In the genomic region with DNA sequence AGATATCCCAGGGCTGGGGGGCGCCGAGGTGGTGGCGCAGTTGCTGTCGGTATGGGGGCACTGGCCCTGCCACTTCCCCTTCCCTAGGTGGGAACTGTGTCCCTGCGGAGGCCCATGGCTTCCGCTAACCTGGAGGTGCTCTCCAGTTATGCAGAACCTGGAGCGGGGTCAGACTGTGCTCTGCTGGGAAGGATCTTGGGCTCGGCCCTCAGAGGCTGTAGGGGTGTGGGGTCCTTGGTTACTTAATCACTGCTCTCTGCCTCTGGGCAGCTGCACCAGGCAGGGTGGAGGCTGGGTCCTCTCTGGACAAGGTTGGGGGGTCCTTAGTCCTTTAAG, we compare ENCODE assay signal across 10 cellular contexts. TPM values are rescaled to one million over a fixed set of nuclear protein-coding genes. Genes with fewer than 3 reads are reported as not detected.
A peak's percentile ranks its signal among the peaks of the same experiment; 100 is the strongest.
DNase-seq lines count a peak whose midpoint lies in the region; ATAC-seq and TF ChIP-seq lines count a peak whose summit lies in the region.
"Had no signal": no experiment of that assay in that cellular context is flagged by ENCODE, and none has a peak within 500 bp of the region (broad histone marks: within the 10 kb centered on the region; RNA-seq: fewer than 3 reads in every experiment).

No MANE protein-coding gene starts in this region.

- ATAC-seq in stimulated activated naive CD8-positive, alpha-beta T cell treated with anti-CD3 and anti-CD28 coated beads, Interleukin-15, Interleukin-2, amounts not matched to agents 100 U/mL and 50 U/mL, for 24 hours, result no peak

- H3K9me3 Mint-ChIP-seq in stimulated activated naive CD8-positive, alpha-beta T cell treated with anti-CD3 and anti-CD28 coated beads, Interleukin-15, Interleukin-2, amounts not matched to agents 100 ng/mL and 50 ng/mL, for 24 hours, result no peaks in the 10 kb centered on the region
- no peaks in the 10 kb centered on the region for H3K9me3 Mint-ChIP-seq in endothelial cell (ENCODE audit: unreplicated experiment)
- H3K9me3 Mint-ChIP-seq in nephron progenitor cell, result no peaks in the 10 kb centered on the region

- no peak overlapping the region for H3K27ac Mint-ChIP-seq in stimulated activated naive CD8-positive, alpha-beta T cell treated with anti-CD3 and anti-CD28 coated beads, Interleukin-15, Interleukin-2, amounts not matched to agents 100 ng/mL and 50 ng/mL, for 24 hours
- H3K27ac Mint-ChIP-seq in endothelial cell (ENCODE audit: unreplicated experiment), result no peak overlapping the region
- H3K27ac Mint-ChIP-seq in nephron progenitor cell, result no peak overlapping the region

- no peak for TF ChIP-seq POLR2A in vagina (IDR thresholded peaks at IDR 0.05)

- H3K4me3 Mint-ChIP-seq in stimulated activated naive CD8-positive, alpha-beta T cell treated with anti-CD3 and anti-CD28 coated beads, Interleukin-15, Interleukin-2, amounts not matched to agents 100 ng/mL and 50 ng/mL, for 24 hours, result peak overlapping the region; percentile 81
- peak overlapping the region; percentile 31 for H3K4me3 Mint-ChIP-seq in endothelial cell (ENCODE audit: unreplicated experiment)
- H3K4me3 Mint-ChIP-seq in nephron progenitor cell, result peak overlapping the region; percentile 92

- no peaks in the 10 kb centered on the region for H3K36me3 ChIP-seq in vagina

- H3K27ac ChIP-seq in vagina, result peak overlapping the region; percentile 99

- H3K36me3 Mint-ChIP-seq in stimulated activated naive CD8-positive, alpha-beta T cell treated with anti-CD3 and anti-CD28 coated beads, Interleukin-15, Interleukin-2, amounts not matched to agents 100 ng/mL and 50 ng/mL, for 24 hours (ENCODE audit: low read depth), result peaks cover 8% of the 10 kb centered on the region
- H3K36me3 Mint-ChIP-seq in endothelial cell (ENCODE audit: low read depth, unreplicated experiment) (peaks cover 16% of the 10 kb centered on the region), nephron progenitor cell (ENCODE audit: low read depth) (no peaks in the 10 kb centered on the region)

- TF ChIP-seq CTCF in endothelial cell (IDR thresholded peaks at IDR 0.05; ENCODE audit: unreplicated experiment), result no peak
- no peak for TF ChIP-seq CTCF in nephron progenitor cell (IDR thresholded peaks at IDR 0.05)
- no peak for TF ChIP-seq CTCF in vagina (IDR thresholded peaks at IDR 0.05)

- H3K4me1 ChIP-seq in vagina, result peaks cover 77% of the 10 kb centered on the region

- H3K9me3 ChIP-seq in vagina, result no peaks in the 10 kb centered on the region

- H3K27me3 Mint-ChIP-seq in stimulated activated naive CD8-positive, alpha-beta T cell treated with anti-CD3 and anti-CD28 coated beads, Interleukin-15, Interleukin-2, amounts not matched to agents 100 ng/mL and 50 ng/mL, for 24 hours, result no peaks in the 10 kb centered on the region
- H3K27me3 Mint-ChIP-seq in endothelial cell (ENCODE audit: unreplicated experiment), result peaks cover 14% of the 10 kb centered on the region
- no peaks in the 10 kb centered on the region for H3K27me3 Mint-ChIP-seq in nephron progenitor cell (ENCODE audit: low read depth, poor library complexity)

- H3K27me3 ChIP-seq in vagina, result no peaks in the 10 kb centered on the region

- DNase-seq in stimulated activated naive CD8-positive, alpha-beta T cell treated with anti-CD3 and anti-CD28 coated beads, Interleukin-15, Interleukin-2, amounts not matched to agents 100 U/mL and 50 U/mL, for 24 hours, result no peak
- DNase-seq in endothelial cell (ENCODE audit: low spot score) (no peak), nephron progenitor cell (no peak), vagina (ENCODE audit: extremely low spot score in 2 of 2) (no peak), SIG-M5 treated with dmso at 0.1 percent for 504 hours (lab: John Stamatoyannopoulos, UW; ENCODE audit: unreplicated experiment) (no peak), nucleus accumbens (lab: John Stamatoyannopoulos, UW) (no peak), 8988T (no peak)
- DNase-seq: activated naive CD4-positive, alpha-beta T cell treated with Interleukin-2 at 50 U/mL for 16 hours; COR-L47 had no signal

- intact Hi-C loops in vagina (cut with DNase I), result no loop called here

- peak overlapping the region; percentile 99 for H3K4me3 ChIP-seq in vagina

- H3K4me1 Mint-ChIP-seq in stimulated activated naive CD8-positive, alpha-beta T cell treated with anti-CD3 and anti-CD28 coated beads, Interleukin-15, Interleukin-2, amounts not matched to agents 100 ng/mL and 50 ng/mL, for 24 hours (ENCODE audit: low read depth), result peaks cover 32% of the 10 kb centered on the region
- H3K4me1 Mint-ChIP-seq in endothelial cell (ENCODE audit: unreplicated experiment) (peaks cover 39% of the 10 kb centered on the region), nephron progenitor cell (peaks cover 48% of the 10 kb centered on the region)

RNA-seq across cellular contexts. Expression of gene BRI3, which starts 2.4 kb away (rescaled TPM):
- total RNA-seq in endothelial cell (ENCODE audit: unreplicated experiment), result 300 TPM
- 68.5 TPM for total RNA-seq in vagina

RNA-seq across cellular contexts. Expression of gene TECPR1, which starts 31.8 kb away (rescaled TPM):
- total RNA-seq in endothelial cell (ENCODE audit: unreplicated experiment), result 129 TPM
- total RNA-seq in vagina, result 19.6 TPM

Comparison
In these comparisons a context has a peak if more than half of its experiments do, and no peak if none do; other contexts are left out.
1. H3K4me3 Mint-ChIP-seq: peak in every context shown above with its lines; median percentile 92 in nephron progenitor cell; 81 in stimulated activated naive CD8-positive, alpha-beta T cell treated with anti-CD3 and anti-CD28 coated beads, Interleukin-15, Interleukin-2, amounts not matched to agents 100 ng/mL and 50 ng/mL, for 24 hours; 31 in endothelial cell.